Comparison of ENCODE assay signal across 10 cellular contexts in genomic region chr12:108805136-108805535, GRCh38. TPM values are rescaled to one million over a fixed set of nuclear protein-coding genes. Genes with fewer than 3 reads are reported as not detected.
A peak's percentile ranks its signal among the peaks of the same experiment; 100 is the strongest.
DNase-seq lines count a peak whose midpoint lies in the region; TF ChIP-seq lines count a peak whose summit lies in the region.
"Had no signal": no experiment of that assay in that cellular context is flagged by ENCODE, and none has a peak within 500 bp of the region (broad histone marks: within the 10 kb centered on the region; RNA-seq: fewer than 3 reads in every experiment).

No MANE protein-coding gene starts in this region.

- peaks cover 72% of the 10 kb centered on the region for H3K4me1 Mint-ChIP-seq in HFFc6 (ENCODE audit: low read depth)

- no peaks in the 10 kb centered on the region for H3K79me2 ChIP-seq in hepatocyte

- H3K4me1 ChIP-seq in hepatocyte (ENCODE audit: insufficient read depth) = peaks cover 34% of the 10 kb centered on the region
- H3K4me1 ChIP-seq in stomach = peaks cover 0 to 59% (median 32%) of the 10 kb centered on the region in 4 donors

- H3K27me3 ChIP-seq in WERI-Rb-1 (ENCODE audit: insufficient read depth, low read depth, severe bottlenecking) = no peaks in the 10 kb centered on the region
- no peaks in the 10 kb centered on the region for H3K27me3 ChIP-seq in hepatocyte
- no peaks in the 10 kb centered on the region for H3K27me3 ChIP-seq in stomach

- no peaks in the 10 kb centered on the region for H4K20me1 ChIP-seq in hepatocyte (ENCODE audit: insufficient read depth, poor library complexity, severe bottlenecking)

- H3K36me3 ChIP-seq in WERI-Rb-1 = peaks cover 78% of the 10 kb centered on the region
- H3K36me3 ChIP-seq in hepatocyte (replicated peaks; ENCODE audit: insufficient read depth, low read depth) = no peaks in the 10 kb centered on the region
- peaks cover 40 to 82% (median 74%) of the 10 kb centered on the region in 4 donors for H3K36me3 ChIP-seq in stomach

- H3K27ac Mint-ChIP-seq in HFFc6 = peak overlapping the region; percentile 98

- H2AFZ ChIP-seq in hepatocyte = no peak overlapping the region

- peaks cover 11% of the 10 kb centered on the region for H3K27me3 Mint-ChIP-seq in HFFc6 (ENCODE audit: insufficient read depth)

- peaks cover 54% of the 10 kb centered on the region for H3K36me3 Mint-ChIP-seq in HFFc6 (ENCODE audit: low read depth)

- peak overlapping the region; percentile 27 for H3K4me2 ChIP-seq in hepatocyte

- no peak for TF ChIP-seq POLR2A in stomach (IDR thresholded peaks at IDR 0.05)

- no peaks in the 10 kb centered on the region for H3K9me3 Mint-ChIP-seq in HFFc6

- TF ChIP-seq CTCF in HFFc6 (IDR thresholded peaks at IDR 0.05) = no peak
- no peak for TF ChIP-seq CTCF in WERI-Rb-1 (IDR thresholded peaks at IDR 0.05; ENCODE audit: low read depth, low read length)
- TF ChIP-seq CTCF in hepatocyte (IDR thresholded peaks at IDR 0.05; ENCODE audit: poor library complexity) = no peak
- TF ChIP-seq CTCF in stomach (IDR thresholded peaks at IDR 0.05) = no peak

- H3K4me3 ChIP-seq in WERI-Rb-1 (ENCODE audit: low read depth, low read length) = no peak overlapping the region
- no peak overlapping the region for H3K4me3 ChIP-seq in hepatocyte
- H3K4me3 ChIP-seq in stomach = no peak overlapping the region

- WGBS in hepatocyte (ENCODE audit: low lambda C conversion rate, missing lambda C conversion rate) = 71% methylated on average over 4 of the region's 4 CpGs
- 54 to 87% (median 72%) methylated on average over 4 of the region's 4 CpGs for WGBS in stomach, 5 donors

- intact Hi-C loops in stomach (cut with DNase I; ENCODE audit: low total_unique reads) = loop anchor here (10.0 kb wide), 1 partner anchor 240 kb away; the partner anchor contains the start of genes ISCU and SART3

- DNase-seq in HFFc6 (no peak), WERI-Rb-1 (no peak), hepatocyte (ENCODE audit: low spot score) (no peak), stomach (no peak), cortex of kidney (lab: John Stamatoyannopoulos, UW) (no peak), activated gamma-delta T cell (lab: John Stamatoyannopoulos, UW) (no peak), cerebellum (ENCODE audit: low spot score) (no peak)
- DNase-seq: NCI-H1436 treated with DMSO at 0.1 percent for 48 hours; stimulated activated naive CD8-positive, alpha-beta T cell treated with anti-CD3 and anti-CD28 coated beads, Interleukin-15, Interleukin-2, amounts not matched to agents 100 U/mL and 50 U/mL, for 24 hours; T-helper 1 cell had no signal

- H3K9me3 ChIP-seq in WERI-Rb-1 (ENCODE audit: severe bottlenecking) = no peaks in the 10 kb centered on the region
- no peaks in the 10 kb centered on the region for H3K9me3 ChIP-seq in hepatocyte (ENCODE audit: low read depth)
- H3K9me3 ChIP-seq in stomach = no peaks in the 10 kb centered on the region

- H3K4me3 Mint-ChIP-seq in HFFc6 = peak overlapping the region; percentile 58

- H3K27ac ChIP-seq in WERI-Rb-1 (peak overlapping the region; percentile 62; the same call in 1 of the 2 replicates), hepatocyte (peak overlapping the region; percentile 97), stomach (peak overlapping the region in 4 of 5 donors; percentile 80 to 87 (median 86))

- TF ChIP-seq EP300 in stomach (IDR thresholded peaks at IDR 0.05) = no peak

- no peaks in the 10 kb centered on the region for H3K9me2 ChIP-seq in hepatocyte (replicated peaks; ENCODE audit: insufficient read depth)

RNA-seq across cellular contexts. Expression of gene SSH1, which starts 52.2 kb away (rescaled TPM):
- total RNA-seq in HFFc6 (2021; fragmentation: NEBNext Ultra II Directional; extraction: Animal tissue kit (Norgen Biotek cat#: 25700)) = 10 to 100 TPM; 75.8 to 96.2 (median 79.1) TPM
- 8.2 and 8.9 TPM in 2 replicates for total RNA-seq in hepatocyte
- 7.4 and 12.2 TPM in 2 replicates for polyA plus RNA-seq in hepatocyte
- total RNA-seq in stomach = 100 to 1,000 TPM in 1 of 5 donors, 10 to 100 TPM in 4; 10.1 to 172 (median 22.9) TPM
- 1 to 10 TPM; 2.3 to 6.0 (median 3.2) TPM for polyA plus RNA-seq in stomach
- 13.1 TPM for total RNA-seq in cerebellum
